10 cellular contexts compared by ENCODE assay signal in genomic region chr17:27530791-27531391, GRCh38.
A peak's percentile ranks its signal among the peaks of the same experiment; 100 is the strongest.
DNase-seq lines count a peak whose midpoint lies in the region; ATAC-seq, FAIRE-seq and TF ChIP-seq lines count a peak whose summit lies in the region.
"Had no signal": no experiment of that assay in that cellular context is flagged by ENCODE, and none has a peak within 500 bp of the region (broad histone marks: within the 10 kb centered on the region; RNA-seq: fewer than 3 reads in every experiment).

No MANE protein-coding gene starts in this region.

- ATAC-seq in HG03066 (IDR thresholded peaks at IDR 0.05; ENCODE audit: low read depth, unreplicated experiment) (peak; percentile 37), memory B cell (ENCODE audit: low read depth) (peak; percentile 20), GM19467 (IDR thresholded peaks at IDR 0.05; ENCODE audit: unreplicated experiment) (no peak), GM21528 (IDR thresholded peaks at IDR 0.05; ENCODE audit: low FRiP score, unreplicated experiment) (no peak)
- ATAC-seq: mucosa of descending colon had no signal

- peaks cover 12 to 20% of the 10 kb centered on the region in 2 donors for H3K4me1 ChIP-seq in ascending aorta

- H3K36me3 ChIP-seq in ascending aorta = no peaks in the 10 kb centered on the region
- H3K36me3 ChIP-seq: brain microvascular endothelial cell had no signal

- intact Hi-C loops in CD14-positive monocyte (cut with micrococcal nuclease) = loop anchor here (2.0 to 5.0 kb wide), 4 partner anchors 39 to 74 kb away; partner anchors contain the start of gene KSR1 (in 2 of the 2)
- intact Hi-C loops in ascending aorta (cut with DNase I) = no loop called here

- DNase-seq in CD14-positive monocyte (ENCODE audit: low spot score) (peak; percentile 82), ascending aorta (ENCODE audit: low spot score in 2 of 2) (peak; percentile 23 to 76), memory B cell (ENCODE audit: low spot score in 2 of 2) (no peak), SHP77 treated with DMSO at 0.1 percent for 48 hours (lab: John Stamatoyannopoulos, UW) (no peak), H54 (ENCODE audit: insufficient read length, low spot score) (no peak)
- DNase-seq: brain microvascular endothelial cell, mucosa of descending colon had no signal

- H3K9me3 Mint-ChIP-seq in CD14-positive monocyte = no peaks in the 10 kb centered on the region
- H3K9me3 Mint-ChIP-seq in memory B cell = no peaks in the 10 kb centered on the region

- H3K4me3 Mint-ChIP-seq in CD14-positive monocyte (peak overlapping the region; percentile 51 to 84), memory B cell (no peak overlapping the region)

- peaks cover 0 to 2% (median 0%) of the 10 kb centered on the region in 3 donors for H3K27me3 Mint-ChIP-seq in CD14-positive monocyte (ENCODE audit: low read depth in 3 of 3)
- H3K27me3 Mint-ChIP-seq in memory B cell = no peaks in the 10 kb centered on the region

- H3K4me3 ChIP-seq in ascending aorta = no peak overlapping the region
- H3K4me3 ChIP-seq: mucosa of descending colon had no signal

- H3K27ac Mint-ChIP-seq in CD14-positive monocyte = peak overlapping the region; percentile 99 to 100 (median 99)
- peak overlapping the region; percentile 84 for H3K27ac Mint-ChIP-seq in memory B cell

- no peak for TF ChIP-seq CTCF in CD14-positive monocyte (IDR thresholded peaks at IDR 0.05)
- no peak for TF ChIP-seq CTCF in ascending aorta (IDR thresholded peaks at IDR 0.05)

- H3K27ac ChIP-seq in ascending aorta = peak overlapping the region; percentile 41 to 42

- no peaks in the 10 kb centered on the region for H3K27me3 ChIP-seq in ascending aorta
- H3K27me3 ChIP-seq: brain microvascular endothelial cell had no signal

- no peak for TF ChIP-seq POLR2A in H54 (IDR thresholded peaks at IDR 0.05; ENCODE audit: low read depth, low read length)

- H3K36me3 Mint-ChIP-seq in CD14-positive monocyte (peaks cover 2 to 5% of the 10 kb centered on the region in 2 donors), memory B cell (no peaks in the 10 kb centered on the region)

- FAIRE-seq in H54 (lab: Jason Lieb, UNC) = no peak

- no peaks in the 10 kb centered on the region for H3K9me3 ChIP-seq in ascending aorta
- H3K9me3 ChIP-seq: mucosa of descending colon had no signal

- H3K4me1 Mint-ChIP-seq in CD14-positive monocyte = peaks cover 94% of the 10 kb centered on the region
- peaks cover 34% of the 10 kb centered on the region for H3K4me1 Mint-ChIP-seq in memory B cell

Comparison
In these comparisons a context has a peak if more than half of its experiments do, and no peak if none do; other contexts are left out.
1. DNase-seq: peak in CD14-positive monocyte (single experiment) and ascending aorta (2 of 2); none in memory B cell (0 of 2), SHP77 treated with DMSO at 0.1 percent for 48 hours (single experiment) and H54 (single experiment).
2. ATAC-seq: peak in HG03066 (single experiment) and memory B cell (single experiment); none in GM19467 (single experiment) and GM21528 (single experiment).